ENCODE assay signal across 28 cellular contexts in genomic region chr11:45035440-45035839, GRCh38.
"Had no signal": no experiment of that assay in that cellular context is flagged by ENCODE, and none has a peak within 500 bp of the region (broad histone marks: within the 10 kb centered on the region; RNA-seq: fewer than 3 reads in every experiment).

No MANE protein-coding gene starts in this region.

- H3K27ac ChIP-seq: ascending aorta, breast epithelium, cardiac muscle cell, colonic mucosa, epithelial cell of prostate, esophagus squamous epithelium, gastroesophageal sphincter had no signal

- H3K4me1 ChIP-seq: ascending aorta, breast epithelium, colonic mucosa, esophagus squamous epithelium, gastroesophageal sphincter had no signal

- H3K36me3 ChIP-seq: ascending aorta, breast epithelium, cardiac muscle cell, colonic mucosa, esophagus squamous epithelium, gastroesophageal sphincter had no signal

- DNase-seq: activated CD4-positive, alpha-beta memory T cell treated with anti-CD3 and anti-CD28 coated beads, Interleukin-2, amount 10 ng/mL, durations not matched to agents 7 days and 5 days; activated CD4-positive, alpha-beta T cell treated with anti-CD3 and anti-CD28 coated beads for 1 hour; activated CD4-positive, alpha-beta T cell treated with anti-CD3 and anti-CD28 coated beads for 4 hours; activated CD4-positive, alpha-beta T cell treated with anti-CD3 and anti-CD28 coated beads, Interleukin-2, amount 10 ng/mL, durations not matched to agents 7 days and 5 days; activated CD4-positive, alpha-beta T cell treated with anti-CD3 and anti-CD28 coated beads, Interleukin-2, amount 50 U/mL, for 4 hours; activated CD8-positive, alpha-beta memory T cell treated with anti-CD3 and anti-CD28 coated beads, Interleukin-2, amount 50 U/mL, for 48 hours; activated gamma-delta T cell; activated naive CD4-positive, alpha-beta T cell; activated naive CD4-positive, alpha-beta T cell treated with anti-CD3 and anti-CD28 coated beads, Interleukin-2, amount 10 ng/mL, durations not matched to agents 7 days and 5 days; activated naive CD8-positive, alpha-beta T cell treated with anti-CD3 and anti-CD28 coated beads, Interleukin-2, amount 10 ng/mL, durations not matched to agents 7 days and 5 days; activated T-cell treated with anti-CD3 and anti-CD28 coated beads for 4 hours; activated T-cell treated with anti-CD3 and anti-CD28 coated beads, Interleukin-2, amount 50 U/mL, for 24 hours; activated T-cell treated with anti-CD3 and anti-CD28 coated beads, Interleukin-2, amount 50 U/mL, for 72 hours; central memory CD4-positive, alpha-beta T cell; cerebellar nuclear complex; colonic mucosa; effector CD8-positive, alpha-beta T cell; esophagus squamous epithelium; foreskin melanocyte; T-helper 2 cell had no signal

- H3K4me3 ChIP-seq: ascending aorta, breast epithelium, cardiac muscle cell, colonic mucosa, esophagus squamous epithelium, gastroesophageal sphincter had no signal

- H3K27me3 ChIP-seq: ascending aorta, breast epithelium, cardiac muscle cell, colonic mucosa, esophagus squamous epithelium, gastroesophageal sphincter had no signal

- H3K9me3 ChIP-seq: colonic mucosa had no signal

- ATAC-seq: activated naive CD4-positive, alpha-beta T cell treated with anti-CD3 and anti-CD28 coated beads, Interleukin-2, amount 50 U/mL, for 72 hours; activated T-cell treated with anti-CD3 and anti-CD28 coated beads, Interleukin-2, amount 50 U/mL, for 72 hours; gastroesophageal sphincter had no signal

- FAIRE-seq: endometrium, endothelial cell of umbilical vein had no signal
